Comparison of ENCODE assay signal across 22 cellular contexts in the genomic region with DNA sequence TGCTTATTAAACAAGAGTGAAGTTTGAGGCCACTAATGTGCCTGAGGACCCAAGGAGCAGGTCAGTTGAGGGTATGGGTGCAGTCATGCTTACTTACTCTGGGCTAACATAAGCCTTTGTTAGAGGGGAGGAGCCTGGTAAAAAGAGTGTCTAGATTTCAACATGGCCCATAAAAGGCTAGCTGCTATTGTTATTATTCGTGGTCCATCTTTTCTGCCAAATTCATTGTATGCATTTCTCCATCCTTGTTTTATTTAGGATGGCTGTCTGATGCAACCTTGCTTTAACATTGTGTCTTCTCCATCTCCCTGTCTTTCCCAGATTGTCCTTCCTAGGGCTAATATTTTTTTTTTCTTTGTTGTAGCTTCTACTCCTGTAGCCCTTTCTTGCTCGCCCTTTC. TPM values are rescaled to one million over a fixed set of nuclear protein-coding genes. Genes with fewer than 3 reads are reported as not detected.
A peak's percentile ranks its signal among the peaks of the same experiment; 100 is the strongest.
DNase-seq lines count a peak whose midpoint lies in the region; ATAC-seq and TF ChIP-seq lines count a peak whose summit lies in the region.
"Had no signal": no experiment of that assay in that cellular context is flagged by ENCODE, and none has a peak within 500 bp of the region (broad histone marks: within the 10 kb centered on the region; RNA-seq: fewer than 3 reads in every experiment).

No MANE protein-coding gene starts in this region.

- H3K27me3 ChIP-seq in breast epithelium: no peaks in the 10 kb centered on the region

- POLR2A ChIA-PET in MCF 10A (lab: Yijun Ruan, JAX): interaction anchor here (1.3 to 13.9 kb wide), 4 partner anchors 12 to 467 kb away, joined by 3 to 184 read pairs (median 74); no protein-coding TSS in a partner anchor

- no peak for TF ChIP-seq POLR2A in breast epithelium (IDR thresholded peaks at IDR 0.05)

- no peak for ATAC-seq in HG03139 (IDR thresholded peaks at IDR 0.05; ENCODE audit: unreplicated experiment)

- CTCF ChIA-PET in MCF 10A (lab: Yijun Ruan, JAX): interaction anchor here (0.6 kb wide), 1 partner anchor 405 kb away, joined by 3 read pairs; no protein-coding TSS in a partner anchor

- intact Hi-C loops in MCF 10A (cut with micrococcal nuclease): no loop called here
- intact Hi-C loops in breast epithelium (cut with DNase I; ENCODE audit: low total_unique reads): no loop called here
- intact Hi-C loops in activated T-helper 2 cell treated with anti-CD3 and anti-CD28 coated beads, Interferon-gamma antibody, Interleukin-2, Interleukin-4, amounts not matched to agents 10 μg/mL and 5 μg/mL and 100 μg/mL, durations not matched to agents 14 hours and 24 hours and 36 hours (cut with micrococcal nuclease): no loop called here

- H3K36me3 ChIP-seq in breast epithelium: no peaks in the 10 kb centered on the region

- no peak overlapping the region for H3K4me3 ChIP-seq in breast epithelium
- H3K4me3 ChIP-seq: SK-N-MC had no signal

- peak overlapping the region; percentile 85 for H3K27ac Mint-ChIP-seq in MCF 10A (ENCODE audit: low read depth, unreplicated experiment)
- peak overlapping the region; percentile 52 for H3K27ac Mint-ChIP-seq in chondrocyte (ENCODE audit: unreplicated experiment)
- H3K27ac Mint-ChIP-seq in osteocyte (ENCODE audit: unreplicated experiment): peak overlapping the region; percentile 41
- no peak overlapping the region for H3K27ac Mint-ChIP-seq in activated T-helper 2 cell treated with anti-CD3 and anti-CD28 coated beads, Interferon-gamma antibody, Interleukin-2, Interleukin-4, amounts not matched to agents 10 μg/mL and 5 μg/mL and 100 μg/mL, durations not matched to agents 14 hours and 24 hours and 36 hours

- TF ChIP-seq CTCF in MCF 10A (IDR thresholded peaks at IDR 0.05; ENCODE audit: unreplicated experiment) (no peak), breast epithelium (IDR thresholded peaks at IDR 0.05) (no peak), chondrocyte (IDR thresholded peaks at IDR 0.05) (no peak), osteocyte (IDR thresholded peaks at IDR 0.05) (no peak)

- no peaks in the 10 kb centered on the region for H3K9me3 ChIP-seq in breast epithelium

- H3K36me3 Mint-ChIP-seq in MCF 10A (ENCODE audit: insufficient read depth, unreplicated experiment) (no peaks in the 10 kb centered on the region), chondrocyte (ENCODE audit: low read depth) (peaks cover 7% of the 10 kb centered on the region), osteocyte (ENCODE audit: unreplicated experiment) (peaks cover 19% of the 10 kb centered on the region)
- H3K36me3 Mint-ChIP-seq in activated T-helper 2 cell treated with anti-CD3 and anti-CD28 coated beads, Interferon-gamma antibody, Interleukin-2, Interleukin-4, amounts not matched to agents 10 μg/mL and 5 μg/mL and 100 μg/mL, durations not matched to agents 14 hours and 24 hours and 36 hours (ENCODE audit: low read depth): no peaks in the 10 kb centered on the region

- no TSS peak for BruUV-seq in MCF 10A (replicated peaks; lab: Mats Ljungman, UMichigan)

- H3K4me1 ChIP-seq in breast epithelium: no peaks in the 10 kb centered on the region

- H3K27me3 Mint-ChIP-seq in MCF 10A (ENCODE audit: insufficient read depth, unreplicated experiment): no peaks in the 10 kb centered on the region
- H3K27me3 Mint-ChIP-seq in chondrocyte (ENCODE audit: low read depth): no peaks in the 10 kb centered on the region
- no peaks in the 10 kb centered on the region for H3K27me3 Mint-ChIP-seq in osteocyte (ENCODE audit: unreplicated experiment)
- H3K27me3 Mint-ChIP-seq in activated T-helper 2 cell treated with anti-CD3 and anti-CD28 coated beads, Interferon-gamma antibody, Interleukin-2, Interleukin-4, amounts not matched to agents 10 μg/mL and 5 μg/mL and 100 μg/mL, durations not matched to agents 14 hours and 24 hours and 36 hours (ENCODE audit: low read depth): no peaks in the 10 kb centered on the region

- no peaks in the 10 kb centered on the region for H3K9me3 Mint-ChIP-seq in MCF 10A (ENCODE audit: unreplicated experiment)
- H3K9me3 Mint-ChIP-seq in chondrocyte (ENCODE audit: low read depth): no peaks in the 10 kb centered on the region
- no peaks in the 10 kb centered on the region for H3K9me3 Mint-ChIP-seq in osteocyte (ENCODE audit: unreplicated experiment)
- H3K9me3 Mint-ChIP-seq in activated T-helper 2 cell treated with anti-CD3 and anti-CD28 coated beads, Interferon-gamma antibody, Interleukin-2, Interleukin-4, amounts not matched to agents 10 μg/mL and 5 μg/mL and 100 μg/mL, durations not matched to agents 14 hours and 24 hours and 36 hours: no peaks in the 10 kb centered on the region

- DNase-seq in MCF 10A (ENCODE audit: unreplicated experiment) (peak; percentile 69), breast epithelium (ENCODE audit: low spot score in 2 of 2) (no peak), chondrocyte (ENCODE audit: low spot score) (no peak), osteocyte (ENCODE audit: extremely low spot score, unreplicated experiment) (no peak), NOMO-1 (lab: John Stamatoyannopoulos, UW; ENCODE audit: unreplicated experiment in 2 of 2) (no peak), LoVo (ENCODE audit: low spot score) (no peak)
- DNase-seq in activated T-helper 2 cell treated with anti-CD3 and anti-CD28 coated beads, Interferon-gamma antibody, Interleukin-2, Interleukin-4, amounts not matched to agents 10 μg/mL and 5 μg/mL and 100 μg/mL, durations not matched to agents 14 hours and 24 hours and 36 hours (ENCODE audit: low spot score): no peak
- DNase-seq: ACHN, H7, MV-4-11, NCI-H1105 treated with DMSO at 0.1 percent for 48 hours, NCI-H1694, NCI-H2081 treated with DMSO at 0.1 percent for 48 hours, NCI-H446, NCI-H526, SHP77 treated with DMSO at 0.1 percent for 48 hours had no signal

- H3K27ac ChIP-seq in breast epithelium: peak overlapping the region in 1 of 2 donors; percentile 54
- H3K27ac ChIP-seq: 22Rv1, C4-2B, KMS-11, RWPE1, SK-N-MC had no signal

- H3K4me3 Mint-ChIP-seq in MCF 10A (ENCODE audit: unreplicated experiment) (no peak overlapping the region), chondrocyte (ENCODE audit: unreplicated experiment) (no peak overlapping the region), osteocyte (ENCODE audit: unreplicated experiment) (no peak overlapping the region)
- no peak overlapping the region for H3K4me3 Mint-ChIP-seq in activated T-helper 2 cell treated with anti-CD3 and anti-CD28 coated beads, Interferon-gamma antibody, Interleukin-2, Interleukin-4, amounts not matched to agents 10 μg/mL and 5 μg/mL and 100 μg/mL, durations not matched to agents 14 hours and 24 hours and 36 hours (ENCODE audit: low read depth)

- peaks cover 56% of the 10 kb centered on the region for H3K4me1 Mint-ChIP-seq in MCF 10A (ENCODE audit: insufficient read depth, unreplicated experiment)
- peaks cover 73% of the 10 kb centered on the region for H3K4me1 Mint-ChIP-seq in chondrocyte (ENCODE audit: low read depth)
- H3K4me1 Mint-ChIP-seq in osteocyte (ENCODE audit: unreplicated experiment): peaks cover 65% of the 10 kb centered on the region
- H3K4me1 Mint-ChIP-seq in activated T-helper 2 cell treated with anti-CD3 and anti-CD28 coated beads, Interferon-gamma antibody, Interleukin-2, Interleukin-4, amounts not matched to agents 10 μg/mL and 5 μg/mL and 100 μg/mL, durations not matched to agents 14 hours and 24 hours and 36 hours (ENCODE audit: low read depth): no peaks in the 10 kb centered on the region

RNA-seq across cellular contexts. Expression of a gene that starts 12.5 kb away (rescaled TPM):
- total RNA-seq in MCF 10A (2022) (65.5 and 74.2 TPM in 2 replicates), breast epithelium (100 to 1,000 TPM in 2 of 3 donors, 10 to 100 TPM in 1; 48.4 to 117 (median 103) TPM), chondrocyte (46.7 to 82.6 TPM (median 47.6 TPM) in 3 replicates), osteocyte (64.2 and 66.8 TPM in 2 replicates)
- 4.5 and 5.3 TPM in 2 replicates for total RNA-seq in activated T-helper 2 cell treated with anti-CD3 and anti-CD28 coated beads, Interferon-gamma antibody, Interleukin-2, Interleukin-4, amounts not matched to agents 10 μg/mL and 5 μg/mL and 100 μg/mL, durations not matched to agents 14 hours and 24 hours and 36 hours
